8 cellular contexts compared by ENCODE assay signal in genomic region chr10:125868372-125868975, GRCh38. TPM values are rescaled to one million over a fixed set of nuclear protein-coding genes. Genes with fewer than 3 reads are reported as not detected.
A peak's percentile ranks its signal among the peaks of the same experiment; 100 is the strongest.
DNase-seq lines count a peak whose midpoint lies in the region; ATAC-seq and TF ChIP-seq lines count a peak whose summit lies in the region.

No MANE protein-coding gene starts in this region.

- H3K4me3 ChIP-seq in WI38 (ENCODE audit: low read depth, low read length) (no peak overlapping the region), stomach (no peak overlapping the region)

- no peaks in the 10 kb centered on the region for H3K27me3 ChIP-seq in stomach

- DNase-seq in Caki2 (ENCODE audit: low read depth) = peak; percentile 27
- peak; percentile 50 for DNase-seq in glomerular visceral epithelial cell (ENCODE audit: extremely low spot score)
- no peak for DNase-seq in stomach
- no peak for DNase-seq in NCI-H446 (lab: John Stamatoyannopoulos, UW)

- no peaks in the 10 kb centered on the region for H3K9me3 ChIP-seq in stomach

- TF ChIP-seq POLR2A in stomach (IDR thresholded peaks at IDR 0.05) = no peak

- TF ChIP-seq CTCF in LNCAP (IDR thresholded peaks at IDR 0.05) (peak; percentile 95), WI38 (IDR thresholded peaks at IDR 0.05; ENCODE audit: low read depth, low read length) (peak; percentile 59), stomach (IDR thresholded peaks at IDR 0.05) (peak in 5 of 7 experiments; percentile 79 to 96 (median 91))

- in situ Hi-C loops in Caki2 (cut with HindIII; ENCODE audit: low pct_unique_long_range_greater_than_20kb, low sequenced_read_pairs) = no loop called here

- peaks cover 16 to 33% (median 28%) of the 10 kb centered on the region in 4 donors for H3K36me3 ChIP-seq in stomach

- ATAC-seq in GM19035 (IDR thresholded peaks at IDR 0.05; ENCODE audit: unreplicated experiment) = peak; percentile 65
- no peak for ATAC-seq in HG03039 (IDR thresholded peaks at IDR 0.05; ENCODE audit: unreplicated experiment)

- H3K4me1 ChIP-seq in stomach = peaks cover 0 to 23% (median 13%) of the 10 kb centered on the region in 4 donors

- TF ChIP-seq EP300 in stomach (IDR thresholded peaks at IDR 0.05) = no peak

- intact Hi-C loops in stomach (cut with DNase I; ENCODE audit: low total_unique reads) = no loop called here

- WGBS in stomach, 5 donors = 39 to 55% (median 44%) methylated on average over 7 of the region's 7 CpGs

- no peak overlapping the region for H3K27ac ChIP-seq in stomach

RNA-seq across cellular contexts. Expression of gene DHX32, which starts 12.6 kb away (rescaled TPM):
- 45.3 and 48.9 TPM in 2 replicates for total RNA-seq in Caki2 (2014; rRNA removed; shearing (Covaris generic); ENCODE audit: low replicate concordance)
- total RNA-seq in stomach = 10 to 100 TPM; 24.5 to 70.1 (median 63.3) TPM
- 10 to 100 TPM; 23.7 to 40.0 (median 25.8) TPM for polyA plus RNA-seq in stomach

RNA-seq across cellular contexts. Expression of gene FANK1, which starts 27.9 kb away (rescaled TPM):
- total RNA-seq in Caki2 (2014; rRNA removed; shearing (Covaris generic); ENCODE audit: low replicate concordance) = 6.8 and 8.5 TPM in 2 replicates
- total RNA-seq in stomach = 10 to 100 TPM in 1 of 5 donors, 1 to 10 TPM in 4; 1.6 to 13.3 (median 5.8) TPM
- polyA plus RNA-seq in stomach = 1 to 10 TPM; 5.4 to 8.4 (median 7.0) TPM

RNA-seq across cellular contexts. Expression of gene BCCIP, which starts 45.1 kb away (rescaled TPM):
- total RNA-seq in Caki2 (2014; rRNA removed; shearing (Covaris generic); ENCODE audit: low replicate concordance) = 52.0 and 71.8 TPM in 2 replicates
- total RNA-seq in stomach = 10 to 100 TPM in 2 of 5 donors, 1 to 10 TPM in 3; 4.1 to 53.0 (median 6.7) TPM
- polyA plus RNA-seq in stomach = 10 to 100 TPM; 60.4 to 75.2 (median 67.5) TPM

RNA-seq across cellular contexts. Expression of gene UROS, which starts 45.4 kb away (rescaled TPM):
- 78.1 and 118 TPM in 2 replicates for total RNA-seq in Caki2 (2014; rRNA removed; shearing (Covaris generic); ENCODE audit: low replicate concordance)
- 10 to 100 TPM in 4 of 5 donors, 1 to 10 TPM in 1; 8.2 to 39.8 (median 17.4) TPM for total RNA-seq in stomach
- polyA plus RNA-seq in stomach = 10 to 100 TPM; 27.4 to 60.9 (median 41.5) TPM

Comparison
In these comparisons a context has a peak if more than half of its experiments do, and no peak if none do; other contexts are left out.
1. DNase-seq: peak in Caki2 (single experiment) and glomerular visceral epithelial cell (single experiment); none in stomach (single experiment) and NCI-H446 (0 of 2).
2. Peak in every context shown above with its lines, with median percentiles within 50 percentile points of each other: CTCF ChIP-seq.